12 cellular contexts compared by ENCODE assay signal in genomic region chr15:58057559-58057958, GRCh38. TPM values are rescaled to one million over a fixed set of nuclear protein-coding genes. Genes with fewer than 3 reads are reported as not detected.
"Had no signal": no experiment of that assay in that cellular context is flagged by ENCODE, and none has a peak within 500 bp of the region (broad histone marks: within the 10 kb centered on the region; RNA-seq: fewer than 3 reads in every experiment).

No MANE protein-coding gene starts in this region.

- DNase-seq: activated CD4-positive, alpha-beta T cell treated with anti-CD3 and anti-CD28 coated beads, Interleukin-2, amount 50 U/mL, for 4 hours; activated naive CD4-positive, alpha-beta T cell treated with Interleukin-2 at 50 U/mL for 16 hours; anterior cingulate cortex; dorsolateral prefrontal cortex; endodermal cell; hippocampal formation; mesendoderm; nephron progenitor cell; psoas muscle; stimulated activated CD4-positive, alpha-beta T cell treated with anti-CD3 and anti-CD28 coated beads, Interleukin-1b, Interleukin-23, amount 100 ng/mL, for 48 hours had no signal

- H3K4me3 ChIP-seq: dorsolateral prefrontal cortex, psoas muscle had no signal

- H3K4me1 ChIP-seq: psoas muscle had no signal

- H3K9me3 ChIP-seq: psoas muscle had no signal

- H3K27ac Mint-ChIP-seq: activated T-helper 17 cell treated with anti-CD3 and anti-CD28 coated beads, Interleukin-2, amount 50 U/mL, for 72 hours; endodermal cell; nephron progenitor cell; T-helper 2 cell treated with Interferon-gamma antibody and Interleukin-4, amounts not matched to agents 5 μg/mL and 100 μg/mL, for 36 hours had no signal

- H3K4me1 Mint-ChIP-seq: activated T-helper 17 cell treated with anti-CD3 and anti-CD28 coated beads, Interleukin-2, amount 50 U/mL, for 72 hours; endodermal cell had no signal

- H3K9me3 Mint-ChIP-seq: activated T-helper 17 cell treated with anti-CD3 and anti-CD28 coated beads, Interleukin-2, amount 50 U/mL, for 72 hours; endodermal cell; nephron progenitor cell; T-helper 2 cell treated with Interferon-gamma antibody and Interleukin-4, amounts not matched to agents 5 μg/mL and 100 μg/mL, for 36 hours had no signal

- H3K27ac ChIP-seq: dorsolateral prefrontal cortex, psoas muscle had no signal

- ATAC-seq: activated T-helper 17 cell treated with anti-CD3 and anti-CD28 coated beads, Interleukin-2, amount 50 U/mL, for 72 hours; psoas muscle had no signal

- H3K4me3 Mint-ChIP-seq: activated T-helper 17 cell treated with anti-CD3 and anti-CD28 coated beads, Interleukin-2, amount 50 U/mL, for 72 hours; endodermal cell; nephron progenitor cell; T-helper 2 cell treated with Interferon-gamma antibody and Interleukin-4, amounts not matched to agents 5 μg/mL and 100 μg/mL, for 36 hours had no signal

RNA-seq across cellular contexts. Expression of gene ALDH1A2, which starts 8.0 kb away (rescaled TPM):
- total RNA-seq: endodermal cell had no signal
